ENCODE assay signal across 6 cellular contexts in the genomic region with DNA sequence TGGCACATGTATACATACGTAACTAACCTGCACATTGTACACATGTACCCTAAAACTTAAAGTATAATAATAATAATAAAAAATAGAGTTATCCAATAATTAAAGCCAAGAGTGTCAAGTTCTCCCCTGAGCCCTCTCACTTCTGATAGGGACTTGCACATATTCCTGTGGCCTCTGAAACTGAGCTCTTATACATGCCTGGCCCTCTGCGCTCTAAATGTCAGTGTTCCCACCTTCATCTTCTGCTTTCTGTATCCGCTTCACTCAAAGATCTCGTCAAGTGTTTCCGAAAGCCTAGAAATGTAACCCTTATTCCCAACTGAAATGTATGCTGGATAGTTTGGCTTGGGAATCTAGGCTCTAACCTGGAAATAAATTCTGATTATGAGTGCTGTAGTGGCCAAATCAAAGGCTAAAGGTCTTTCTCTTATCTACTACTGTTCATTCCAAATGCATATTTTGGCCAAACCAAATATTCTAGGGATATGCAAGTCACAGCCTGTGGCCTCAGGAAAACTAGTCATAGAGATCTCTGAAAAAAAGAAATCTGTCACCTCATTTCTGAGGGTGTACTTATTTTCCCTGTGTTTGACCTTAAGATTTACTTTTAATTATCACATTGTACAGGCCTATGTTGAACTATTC.
"Had no signal": no experiment of that assay in that cellular context is flagged by ENCODE, and none has a peak within 500 bp of the region (broad histone marks: within the 10 kb centered on the region; RNA-seq: fewer than 3 reads in every experiment).

No MANE protein-coding gene starts in this region.

- FAIRE-seq: H1, H54, HTR-8/SVneo had no signal

- ATAC-seq: GM23338 had no signal

- DNase-seq: H9, HCEC 1CT had no signal

- H3K4me2 ChIP-seq: GM23338 had no signal

- H3K4me3 ChIP-seq: GM23338 had no signal
